ENCODE assay signal across 25 cellular contexts in genomic region chr17:55883112-55883511, GRCh38.
DNase-seq lines count a peak whose midpoint lies in the region; ATAC-seq and TF ChIP-seq lines count a peak whose summit lies in the region.
"Had no signal": no experiment of that assay in that cellular context is flagged by ENCODE, and none has a peak within 500 bp of the region (broad histone marks: within the 10 kb centered on the region; RNA-seq: fewer than 3 reads in every experiment).

No MANE protein-coding gene starts in this region.

- H3K27me3 ChIP-seq in BE2C (peaks cover 16% of the 10 kb centered on the region), H9 (ENCODE audit: insufficient read depth, low read length) (no peaks in the 10 kb centered on the region), SK-N-SH (ENCODE audit: insufficient read depth) (no peaks in the 10 kb centered on the region), mesenchymal stem cell (ENCODE audit: control insufficient read depth in 1 of 2, insufficient read depth in 1 of 2, low read length in 2 of 2) (peaks cover 0 to 4% of the 10 kb centered on the region in 2 experiments), upper lobe of left lung (no peaks in the 10 kb centered on the region)
- H3K27me3 ChIP-seq: Peyer's patch had no signal

- TF ChIP-seq POLR2A in upper lobe of left lung (IDR thresholded peaks at IDR 0.05) = no peak

- no peak for TF ChIP-seq RAD21 in SK-N-SH (IDR thresholded peaks at IDR 0.05; ENCODE audit: low read length)

- H3K23ac ChIP-seq in H9 (ENCODE audit: insufficient read length, low read depth, low read length) = no peak overlapping the region
- no peak overlapping the region for H3K23ac ChIP-seq in mesenchymal stem cell (ENCODE audit: low read length in 2 of 2)

- H3K23me2 ChIP-seq in H9 (ENCODE audit: insufficient read length, low read depth, low read length, poor library complexity, severe bottlenecking) = no peaks in the 10 kb centered on the region

- no peak overlapping the region for H2AK5ac ChIP-seq in H9 (ENCODE audit: insufficient read length, low read length)
- H2AK5ac ChIP-seq in mesenchymal stem cell (ENCODE audit: low read length, severe bottlenecking) = no peak overlapping the region

- no peaks in the 10 kb centered on the region; a peak in 2 of 5 replicates for H3K9me3 Mint-ChIP-seq in H9
- H3K9me3 Mint-ChIP-seq: activated T-helper 2 cell treated with anti-CD3 and anti-CD28 coated beads, Interferon-gamma antibody, Interleukin-2, Interleukin-4, amounts not matched to agents 10 μg/mL and 5 μg/mL and 100 μg/mL, durations not matched to agents 14 hours and 24 hours and 36 hours had no signal

- H2BK15ac ChIP-seq in H9 (ENCODE audit: low read depth, low read length) (no peak overlapping the region), mesenchymal stem cell (ENCODE audit: low read depth, poor library complexity, severe bottlenecking) (no peak overlapping the region)

- H3K4ac ChIP-seq in H9 (ENCODE audit: low read depth, low read length) = no peak overlapping the region
- no peak overlapping the region for H3K4ac ChIP-seq in mesenchymal stem cell (ENCODE audit: low read depth in 1 of 2, low read length in 2 of 2)

- H3K14ac ChIP-seq in H9 (ENCODE audit: insufficient read depth, low read length) (no peak overlapping the region), mesenchymal stem cell (ENCODE audit: low read length in 2 of 2) (no peak overlapping the region)

- peak; percentile 15 for DNase-seq in BE2C
- DNase-seq in H9 = peak; percentile 43
- peak; percentile 7 for DNase-seq in SK-N-SH
- peak; percentile 2 for DNase-seq in left kidney (ENCODE audit: low read depth, low spot score)
- no peak for DNase-seq in NOMO-1 (lab: John Stamatoyannopoulos, UW; ENCODE audit: unreplicated experiment in 2 of 2)
- no peak for DNase-seq in mesenchymal stem cell
- no peak for DNase-seq in GM10266 (ENCODE audit: extremely low spot score)
- DNase-seq in upper lobe of left lung = no peak
- DNase-seq: activated CD8-positive, alpha-beta T cell treated with anti-CD3 and anti-CD28 coated beads, Interleukin-2, amount 10 ng/mL, durations not matched to agents 7 days and 5 days; anterior cingulate cortex; DND-41; head of caudate nucleus; Kasumi-1; NCI-H1048; NCI-H187; NCI-H526; Peyer's patch; stimulated activated CD4-positive, alpha-beta T cell treated with anti-CD3 and anti-CD28 coated beads, Interleukin-2, amount 100 ng/mL, for 48 hours; trophoblast cell had no signal

- no peak for ATAC-seq in upper lobe of left lung (ENCODE audit: low FRiP score in 2 of 2)
- ATAC-seq: activated CD8-positive, alpha-beta T cell treated with anti-CD3 and anti-CD28 coated beads, Interleukin-2, amount 10 ng/mL, durations not matched to agents 7 days and 5 days; activated naive CD4-positive, alpha-beta T cell treated with anti-CD3 and anti-CD28 coated beads, Interleukin-2, amount 50 U/mL, for 72 hours; right cardiac atrium had no signal

- H3K18ac ChIP-seq in H9 (ENCODE audit: insufficient read length, low read depth, low read length) = no peak overlapping the region
- no peak overlapping the region for H3K18ac ChIP-seq in mesenchymal stem cell (ENCODE audit: low read depth in 1 of 2, low read length in 2 of 2)

- H4K8ac ChIP-seq in H9 (replicated peaks; ENCODE audit: insufficient read length, low read depth, low read length) (no peak overlapping the region), mesenchymal stem cell (ENCODE audit: low read length) (no peak overlapping the region)

- H3K4me2 ChIP-seq in H9 (ENCODE audit: insufficient read depth, insufficient read length, low read length) (no peak overlapping the region), SK-N-SH (no peak overlapping the region), mesenchymal stem cell (ENCODE audit: low read length, poor library complexity, severe bottlenecking) (no peak overlapping the region)

- no peaks in the 10 kb centered on the region; the same call in 1 of the 2 replicates for H3K9me3 ChIP-seq in BE2C
- H3K9me3 ChIP-seq in H9 (ENCODE audit: control insufficient read depth, low read depth, low read length) = no peaks in the 10 kb centered on the region
- no peaks in the 10 kb centered on the region for H3K9me3 ChIP-seq in SK-N-SH
- no peaks in the 10 kb centered on the region for H3K9me3 ChIP-seq in mesenchymal stem cell (ENCODE audit: control insufficient read depth, low read length)
- no peaks in the 10 kb centered on the region for H3K9me3 ChIP-seq in upper lobe of left lung
- H3K9me3 ChIP-seq: Caco-2, Peyer's patch had no signal

- CTCF ChIA-PET in SK-N-SH (lab: Yijun Ruan, JAX) = interaction anchor here (0.6 to 3.5 kb wide), 7 partner anchors 8 to 113 kb away, joined by 3 to 12 read pairs (median 3); no protein-coding TSS in a partner anchor

- H4K20me1 ChIP-seq in H9 (ENCODE audit: control insufficient read depth, insufficient read depth, insufficient read length) = no peaks in the 10 kb centered on the region
- H4K20me1 ChIP-seq in SK-N-SH (ENCODE audit: insufficient read depth) = no peaks in the 10 kb centered on the region

- H2BK20ac ChIP-seq in H9 (ENCODE audit: low read depth, low read length, poor library complexity, severe bottlenecking) = no peak overlapping the region

- no peak overlapping the region for H3K9ac ChIP-seq in H9 (ENCODE audit: extremely low read depth, insufficient read length, low read length)
- no peak overlapping the region for H3K9ac ChIP-seq in SK-N-SH
- H3K9ac ChIP-seq in mesenchymal stem cell (ENCODE audit: low read length) = no peak overlapping the region
- H3K9ac ChIP-seq: parathyroid adenoma had no signal

- no peak overlapping the region for H3K27ac ChIP-seq in H9 (ENCODE audit: insufficient read length, low read depth, low read length)
- H3K27ac ChIP-seq in SK-N-SH (ENCODE audit: low read depth in 2 of 2, low read length in 1 of 2) = no peak overlapping the region
- H3K27ac ChIP-seq in mesenchymal stem cell (ENCODE audit: low read length, poor library complexity, severe bottlenecking) = no peak overlapping the region
- no peak overlapping the region for H3K27ac ChIP-seq in upper lobe of left lung
- H3K27ac ChIP-seq: C4-2B, parathyroid adenoma, Peyer's patch had no signal

- no CpG with 5 or more reads among the region's 1 CpG for WGBS in H9 (ENCODE audit: extremely low coverage, insufficient read length, low lambda C conversion rate)
- WGBS in SK-N-SH (ENCODE audit: low lambda C conversion rate) = 40% methylated on average over 1 of the region's 1 CpG
- WGBS in mesenchymal stem cell = no CpG with 5 or more reads among the region's 1 CpG
- WGBS in upper lobe of left lung, 2 donors = 87 to 89% methylated on average over 1 of the region's 1 CpG

- POLR2A ChIA-PET in SK-N-SH (lab: Yijun Ruan, JAX) = no interaction called here

- peaks cover 10% of the 10 kb centered on the region for H3K4me1 ChIP-seq in BE2C
- H3K4me1 ChIP-seq in H9 (ENCODE audit: insufficient read depth, low read length) = no peaks in the 10 kb centered on the region
- no peaks in the 10 kb centered on the region; a peak in 1 of 4 replicates for H3K4me1 ChIP-seq in SK-N-SH (ENCODE audit: control insufficient read depth in 1 of 2, insufficient read depth in 2 of 2, low read depth in 1 of 2, low read length in 1 of 2)
- H3K4me1 ChIP-seq in mesenchymal stem cell (ENCODE audit: control insufficient read depth, insufficient read depth, low read depth, low read length) = no peaks in the 10 kb centered on the region
- no peaks in the 10 kb centered on the region for H3K4me1 ChIP-seq in upper lobe of left lung
- H3K4me1 ChIP-seq: Caco-2, parathyroid adenoma, Peyer's patch had no signal

- TF ChIP-seq EP300 in SK-N-SH (IDR thresholded peaks at IDR 0.05; ENCODE audit: borderline replicate concordance in 1 of 2, low read depth in 1 of 2, low read length in 1 of 2) (no peak), upper lobe of left lung (IDR thresholded peaks at IDR 0.05) (no peak)

- H4K91ac ChIP-seq in H9 (ENCODE audit: insufficient read length, low read depth, low read length) (no peak overlapping the region), mesenchymal stem cell (ENCODE audit: low read length) (no peak overlapping the region)

- no peak overlapping the region for H3K56ac ChIP-seq in H9 (ENCODE audit: insufficient read length, low read depth, low read length)

- H2BK12ac ChIP-seq in H9 (ENCODE audit: insufficient read length, low read depth, low read length) (no peak overlapping the region), mesenchymal stem cell (ENCODE audit: low read length in 2 of 2) (no peak overlapping the region)

- H3K36me3 ChIP-seq in BE2C = no peaks in the 10 kb centered on the region
- H3K36me3 ChIP-seq in SK-N-SH (replicated peaks in 1 of 2; ENCODE audit: control insufficient read depth in 1 of 2, insufficient read depth in 2 of 2, low read length in 1 of 2) = no peaks in the 10 kb centered on the region
- H3K36me3 ChIP-seq in mesenchymal stem cell (ENCODE audit: control insufficient read depth in 1 of 2, insufficient read depth in 2 of 2, low read depth in 1 of 2, low read length in 2 of 2) = no peaks in the 10 kb centered on the region
- no peaks in the 10 kb centered on the region for H3K36me3 ChIP-seq in upper lobe of left lung
- H3K36me3 ChIP-seq: Peyer's patch had no signal

- H3T11ph ChIP-seq in H9 (ENCODE audit: low read length) = no peak overlapping the region

- H3K79me1 ChIP-seq in H9 (ENCODE audit: insufficient read depth, low read depth, low read length, poor library complexity, severe bottlenecking) (no peaks in the 10 kb centered on the region), mesenchymal stem cell (replicated peaks; ENCODE audit: low read length, poor library complexity, severe bottlenecking) (no peaks in the 10 kb centered on the region)

- H3F3A ChIP-seq in SK-N-SH (replicated peaks; ENCODE audit: insufficient read depth) = no peaks in the 10 kb centered on the region

- H3K9me2 ChIP-seq in SK-N-SH = no peaks in the 10 kb centered on the region

- no peaks in the 10 kb centered on the region for H3K27me3 Mint-ChIP-seq in H9 (ENCODE audit: low read depth)

- no peak overlapping the region for H4K5ac ChIP-seq in H9 (ENCODE audit: insufficient read length, low read depth, low read length)

- H3K79me2 ChIP-seq in H9 (ENCODE audit: insufficient read depth, low read length) (no peaks in the 10 kb centered on the region), SK-N-SH (ENCODE audit: insufficient read depth) (no peaks in the 10 kb centered on the region)
- H3K79me2 ChIP-seq: parathyroid adenoma had no signal

- no peak overlapping the region for H2BK5ac ChIP-seq in H9 (ENCODE audit: insufficient read length, low read length)
- H2BK5ac ChIP-seq in mesenchymal stem cell (ENCODE audit: low read depth, low read length, poor library complexity, severe bottlenecking) = no peak overlapping the region

- TF ChIP-seq CTCF in BE2C (IDR thresholded peaks at IDR 0.05; ENCODE audit: low read depth, low read length) (peak; percentile 23; the same call in 1 of the 2 replicates), H9 (conservative IDR thresholded peaks at IDR 0.05) (peak; percentile 40; the same call in 2 of the 3 replicates), SK-N-SH (IDR thresholded peaks at IDR 0.05) (peak; percentile 23; the same call in 1 of the 2 replicates), GM10266 (IDR thresholded peaks at IDR 0.05; ENCODE audit: control insufficient read depth, insufficient read depth, low read depth, missing control alignments) (no peak), upper lobe of left lung (IDR thresholded peaks at IDR 0.05) (no peak)

- H2BK120ac ChIP-seq in H9 (ENCODE audit: low read depth, low read length, poor library complexity, severe bottlenecking) = no peak overlapping the region
- no peak overlapping the region for H2BK120ac ChIP-seq in mesenchymal stem cell (ENCODE audit: low read depth, low read length)

- H3K4me1 Mint-ChIP-seq in H9 = no peaks in the 10 kb centered on the region

- H3K4me3 ChIP-seq in BE2C (ENCODE audit: low read depth, low read length) = no peak overlapping the region
- H3K4me3 ChIP-seq in SK-N-SH (ENCODE audit: low read depth in 2 of 2, low read length in 1 of 2) = no peak overlapping the region
- H3K4me3 ChIP-seq in mesenchymal stem cell (ENCODE audit: insufficient read depth in 1 of 2, low read depth in 1 of 2, low read length in 2 of 2) = no peak overlapping the region
- H3K4me3 ChIP-seq in upper lobe of left lung = no peak overlapping the region
- H3K4me3 ChIP-seq: Peyer's patch had no signal

- H2AFZ ChIP-seq in H9 (ENCODE audit: low read length) = no peak overlapping the region
- H2AFZ ChIP-seq in SK-N-SH (ENCODE audit: low read depth) = no peak overlapping the region
- H2AFZ ChIP-seq in mesenchymal stem cell (ENCODE audit: low read depth, low read length) = no peak overlapping the region
- H2AFZ ChIP-seq: parathyroid adenoma had no signal

- peaks cover 0 to 1% (median 0%) of the 10 kb centered on the region in 3 experiments; a peak in 2 of 7 replicates for H3K36me3 Mint-ChIP-seq in H9 (ENCODE audit: insufficient read depth in 1 of 3, low read depth in 3 of 3)
- H3K36me3 Mint-ChIP-seq: activated naive CD4-positive, alpha-beta T cell treated with anti-CD3 and anti-CD28 coated beads, Interleukin-2, amount 50 U/mL, for 72 hours had no signal

- H3K4me3 Mint-ChIP-seq in H9 = no peak overlapping the region
- H3K4me3 Mint-ChIP-seq: activated CD8-positive, alpha-beta T cell treated with anti-CD3 and anti-CD28 coated beads, Interleukin-2, amount 10 ng/mL, durations not matched to agents 7 days and 5 days had no signal

- H3K27ac Mint-ChIP-seq in H9 = 0 out of 7 replicates have a peak overlapping the region, but pooled peaks of 1 of the 3 experiments have one; percentile 85
- H3K27ac Mint-ChIP-seq: activated CD8-positive, alpha-beta T cell treated with anti-CD3 and anti-CD28 coated beads, Interleukin-2, amount 10 ng/mL, durations not matched to agents 7 days and 5 days; activated naive CD4-positive, alpha-beta T cell treated with anti-CD3 and anti-CD28 coated beads, Interleukin-2, amount 50 U/mL, for 72 hours; activated T-helper 2 cell treated with anti-CD3 and anti-CD28 coated beads, Interferon-gamma antibody, Interleukin-2, Interleukin-4, amounts not matched to agents 10 μg/mL and 5 μg/mL and 100 μg/mL, durations not matched to agents 14 hours and 24 hours and 36 hours had no signal

Comparison
In these comparisons a context has a peak if more than half of its experiments do, and no peak if none do; other contexts are left out.
1. DNase-seq: peak in BE2C (single experiment), H9 (single experiment), SK-N-SH (single experiment) and left kidney (single experiment); none in NOMO-1 (0 of 2), mesenchymal stem cell (single experiment), GM10266 (single experiment) and upper lobe of left lung (0 of 2).
2. CTCF ChIP-seq: peak in BE2C (single experiment), H9 (single experiment) and SK-N-SH (single experiment); none in GM10266 (single experiment) and upper lobe of left lung (0 of 6).